Comparison of ENCODE assay signal across 31 cellular contexts in the genomic region with DNA sequence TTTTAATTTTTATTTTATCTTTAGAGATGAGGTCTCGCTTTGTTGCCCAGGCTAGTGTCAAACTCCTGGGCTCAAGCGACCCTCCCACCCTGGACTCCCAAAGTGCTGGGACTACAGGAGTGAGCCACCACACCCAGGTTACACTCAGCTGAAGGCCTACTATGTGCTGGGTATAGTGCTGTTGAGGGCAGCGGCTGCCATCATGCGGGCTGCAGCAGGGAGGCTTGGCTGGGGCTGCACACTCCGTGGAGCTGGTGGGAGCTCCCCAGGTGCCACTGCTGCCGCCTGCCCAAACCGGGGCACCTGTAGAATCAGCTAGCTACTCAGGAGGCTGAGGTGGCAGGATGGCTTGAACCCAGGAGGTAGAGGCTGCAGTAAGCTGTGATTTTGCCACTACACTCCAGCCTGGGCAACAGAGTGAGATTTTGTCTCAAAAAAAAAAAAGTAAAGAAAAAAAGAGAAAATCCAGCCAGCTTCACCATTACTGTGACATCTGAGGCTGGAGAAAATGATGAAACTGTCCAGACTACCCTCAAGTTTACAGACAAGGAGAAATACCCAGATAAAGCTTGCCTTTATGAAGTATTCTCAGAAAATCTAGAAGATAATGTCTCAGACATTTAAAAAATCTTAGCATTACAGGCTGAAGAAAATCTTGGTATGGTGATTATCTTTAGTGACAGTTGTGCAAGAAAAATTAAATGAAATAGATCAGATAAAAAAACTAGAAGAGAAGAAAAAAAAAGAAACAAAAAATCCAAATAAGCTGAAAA. TPM values are rescaled to one million over a fixed set of nuclear protein-coding genes. Genes with fewer than 3 reads are reported as not detected.
"Had no signal": no experiment of that assay in that cellular context is flagged by ENCODE, and none has a peak within 500 bp of the region (broad histone marks: within the 10 kb centered on the region; RNA-seq: fewer than 3 reads in every experiment).

No MANE protein-coding gene starts in this region.

- H3K4me1 Mint-ChIP-seq: activated CD4-positive, alpha-beta T cell treated with anti-CD3 and anti-CD28 coated beads, Interleukin-2, amount 10 ng/mL, durations not matched to agents 24 days and 14 days had no signal

- H3K36me3 Mint-ChIP-seq: activated naive CD4-positive, alpha-beta T cell treated with anti-CD3 and anti-CD28 coated beads, Interleukin-2, amount 50 U/mL, for 72 hours; brain had no signal

- H3K4me3 ChIP-seq: adrenal gland, MG63, Peyer's patch had no signal

- FAIRE-seq: bronchial epithelial cell, TTC549 had no signal

- ATAC-seq: activated CD8-positive, alpha-beta T cell treated with anti-CD3 and anti-CD28 coated beads for 36 hours; activated naive CD4-positive, alpha-beta T cell treated with anti-CD3 and anti-CD28 coated beads, Interleukin-2, amount 50 U/mL, for 72 hours; PC-3; Right ventricle myocardium inferior had no signal

- H3K4me3 Mint-ChIP-seq: activated CD4-positive, alpha-beta T cell treated with anti-CD3 and anti-CD28 coated beads, Interleukin-2, amount 10 ng/mL, durations not matched to agents 24 days and 14 days; activated CD8-positive, alpha-beta T cell treated with anti-CD3 and anti-CD28 coated beads for 36 hours; activated naive CD4-positive, alpha-beta T cell treated with anti-CD3 and anti-CD28 coated beads for 36 hours; brain; T-helper 1 cell treated with Interleukin-12 subunit alpha and Interleukin-12 subunit beta and Interleukin-4 antibody, amounts not matched to agents 30 μg/mL and 1 μg/mL, for 36 hours; T-helper 2 cell treated with Interferon-gamma antibody and Interleukin-4, amounts not matched to agents 5 μg/mL and 100 μg/mL, for 36 hours had no signal

- H3K27ac ChIP-seq: adrenal gland, Peyer's patch had no signal

- H3K4me1 ChIP-seq: adrenal gland, Peyer's patch had no signal

- H3K27me3 ChIP-seq: Peyer's patch had no signal

- DNase-seq: activated CD4-positive, alpha-beta T cell treated with anti-CD3 and anti-CD28 coated beads, Interleukin-2, amount 10 ng/mL, durations not matched to agents 24 days and 14 days; activated CD4-positive, alpha-beta T cell treated with anti-CD3 and anti-CD28 coated beads, Interleukin-2, amount 50 U/mL, for 4 hours; activated CD8-positive, alpha-beta T cell treated with anti-CD3 and anti-CD28 coated beads for 36 hours; activated gamma-delta T cell treated with Interleukin-2 at 50 U/mL for 16 hours; activated naive CD4-positive, alpha-beta T cell treated with anti-CD3 and anti-CD28 coated beads for 36 hours; activated T-cell treated with anti-CD3 and anti-CD28 coated beads, Interleukin-2, amount 50 U/mL, for 1 hour; adrenal gland; caudate nucleus; Kasumi-1; KG1; MG63; NCI-H1048; NCI-H1105 treated with DMSO at 0.1 percent for 48 hours; NCI-H1436; NCI-H1694; NCI-H1930; NCI-H2081 treated with DMSO at 0.1 percent for 48 hours; NCI-H345; NCI-H524 treated with DMSO at 0.1 percent for 48 hours; NK-92 treated with Interleukin-12 subunit alpha and Interleukin-12 subunit beta, amount 100 ng/mL, for 24 hours; PC-3; Peyer's patch; RPMI8226 had no signal

- H3K9me3 ChIP-seq: adrenal gland, MG63, Peyer's patch had no signal

- H3K9me3 Mint-ChIP-seq: activated CD4-positive, alpha-beta T cell treated with anti-CD3 and anti-CD28 coated beads, Interleukin-2, amount 10 ng/mL, durations not matched to agents 24 days and 14 days; activated CD8-positive, alpha-beta T cell treated with anti-CD3 and anti-CD28 coated beads for 36 hours; activated naive CD4-positive, alpha-beta T cell treated with anti-CD3 and anti-CD28 coated beads for 36 hours; activated naive CD4-positive, alpha-beta T cell treated with anti-CD3 and anti-CD28 coated beads, Interleukin-2, amount 50 U/mL, for 72 hours; T-helper 1 cell treated with Interleukin-12 subunit alpha and Interleukin-12 subunit beta and Interleukin-4 antibody, amounts not matched to agents 30 μg/mL and 1 μg/mL, for 36 hours; T-helper 2 cell treated with Interferon-gamma antibody and Interleukin-4, amounts not matched to agents 5 μg/mL and 100 μg/mL, for 36 hours had no signal

- H3K36me3 ChIP-seq: adrenal gland, MG63, Peyer's patch had no signal

- H3K27ac Mint-ChIP-seq: activated CD4-positive, alpha-beta T cell treated with anti-CD3 and anti-CD28 coated beads, Interleukin-2, amount 10 ng/mL, durations not matched to agents 24 days and 14 days; activated CD8-positive, alpha-beta T cell treated with anti-CD3 and anti-CD28 coated beads for 36 hours; activated naive CD4-positive, alpha-beta T cell treated with anti-CD3 and anti-CD28 coated beads for 36 hours; activated naive CD4-positive, alpha-beta T cell treated with anti-CD3 and anti-CD28 coated beads, Interleukin-2, amount 50 U/mL, for 72 hours; T-helper 1 cell treated with Interleukin-12 subunit alpha and Interleukin-12 subunit beta and Interleukin-4 antibody, amounts not matched to agents 30 μg/mL and 1 μg/mL, for 36 hours; T-helper 2 cell treated with Interferon-gamma antibody and Interleukin-4, amounts not matched to agents 5 μg/mL and 100 μg/mL, for 36 hours had no signal

RNA-seq across cellular contexts. Expression of a gene that starts 42.1 kb away (rescaled TPM):
- total RNA-seq: activated CD4-positive, alpha-beta T cell treated with anti-CD3 and anti-CD28 coated beads, Interleukin-2, amount 10 ng/mL, durations not matched to agents 24 days and 14 days; activated CD8-positive, alpha-beta memory T cell treated with anti-CD3 and anti-CD28 coated beads for 36 hours; bronchial epithelial cell; PC-3; Right ventricle myocardium inferior had no signal
